22 cellular contexts compared by ENCODE assay signal in genomic region chr2:98172150-98172765, GRCh38.
"Had no signal": no experiment of that assay in that cellular context is flagged by ENCODE, and none has a peak within 500 bp of the region (broad histone marks: within the 10 kb centered on the region; RNA-seq: fewer than 3 reads in every experiment).

No MANE protein-coding gene starts in this region.

- ATAC-seq: activated CD4-positive, CD25-positive, alpha-beta regulatory T cell treated with anti-CD3 and anti-CD28 coated beads, Interleukin-2, amount 50 U/mL, for 24 hours; esophagus mucosa; left colon; right lobe of liver; stimulated activated effector memory CD8-positive, alpha-beta T cell treated with anti-CD3 and anti-CD28 coated beads, Interleukin-12 subunit alpha, Interleukin-12 subunit beta, amount 100 ng/mL, for 72 hours had no signal

- DNase-seq: activated CD4-positive, alpha-beta T cell treated with anti-CD3 and anti-CD28 coated beads, Interleukin-2, amount 50 U/mL, for 1 hour; activated gamma-delta T cell; cortex of kidney; effector CD4-positive, alpha-beta T cell; left colon; nephron progenitor cell; occipital lobe; right lobe of liver; SHP77 treated with DMSO at 0.1 percent for 48 hours; SK-N-SH; stimulated activated CD4-positive, alpha-beta T cell treated with anti-CD3 and anti-CD28 coated beads, Interleukin-4, amount 100 ng/mL, for 24 hours; stomach; T-helper 1 cell; T-helper 9 cell; testis; upper lobe of left lung had no signal

- H2AFZ ChIP-seq: hepatocyte had no signal

- H3K4me3 ChIP-seq: cardiac muscle cell, hepatocyte, lung, right lobe of liver, stomach, testis, upper lobe of left lung had no signal

- H3K4me2 ChIP-seq: hepatocyte, SK-N-SH had no signal

- H3K9me3 ChIP-seq: right lobe of liver, SK-N-SH, stomach, testis, upper lobe of left lung had no signal

- H3K36me3 ChIP-seq: cardiac muscle cell, right lobe of liver, stomach, upper lobe of left lung had no signal

- H3K27ac ChIP-seq: cardiac muscle cell, hepatocyte, right lobe of liver, stomach, testis, upper lobe of left lung had no signal

- H3K4me1 ChIP-seq: right lobe of liver, stomach, testis, upper lobe of left lung had no signal

- H3K9ac ChIP-seq: SK-N-SH had no signal

- H3K27me3 ChIP-seq: cardiac muscle cell, right lobe of liver, testis, upper lobe of left lung had no signal
